Comparison of ENCODE assay signal across 8 cellular contexts in the genomic region with DNA sequence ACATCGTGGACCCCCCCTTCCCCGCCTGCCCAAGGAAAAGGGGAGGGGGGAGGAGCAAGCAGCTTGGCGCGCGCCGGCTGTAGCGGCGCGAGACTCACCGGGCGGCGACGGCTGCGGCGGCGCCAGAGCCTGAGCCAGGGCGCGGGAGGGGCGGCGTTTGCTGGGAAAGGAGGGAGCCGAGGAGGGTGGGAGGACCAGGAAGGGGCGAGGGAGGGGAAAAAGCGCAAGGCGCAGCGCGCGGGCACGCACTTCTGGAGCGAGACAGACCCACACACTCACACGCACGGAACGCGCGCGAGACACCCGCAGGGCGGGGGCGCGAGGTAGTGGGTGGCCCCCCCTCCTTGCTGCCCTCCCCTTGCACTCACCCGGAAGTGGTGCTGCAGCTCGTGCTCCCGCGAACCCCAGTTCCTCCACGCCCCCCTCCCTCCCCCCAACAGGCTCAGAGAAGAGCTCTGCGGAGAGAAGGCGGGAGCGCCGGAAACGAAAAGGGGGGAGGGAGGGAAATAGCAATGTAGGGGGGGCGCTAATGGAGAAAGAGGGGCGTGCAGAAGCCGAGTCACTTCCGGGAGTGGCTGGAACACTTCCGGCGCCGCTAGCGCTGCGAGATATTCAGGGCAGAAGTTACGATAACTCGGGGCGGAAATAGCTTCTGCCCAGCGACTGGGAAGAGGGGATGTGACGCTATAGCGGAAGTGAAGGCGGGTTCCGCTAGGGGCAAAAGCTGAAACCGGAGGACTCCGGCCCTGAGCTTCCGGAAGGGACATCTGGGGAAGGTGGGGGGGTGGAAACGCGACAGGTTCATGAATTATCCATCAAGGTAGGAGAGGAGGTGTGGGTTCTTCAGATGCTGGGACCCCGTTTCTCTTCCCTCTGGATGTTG. TPM values are rescaled to one million over a fixed set of nuclear protein-coding genes. Genes with fewer than 3 reads are reported as not detected.
DNase-seq lines count a peak whose midpoint lies in the region; ATAC-seq, FAIRE-seq and TF ChIP-seq lines count a peak whose summit lies in the region.

A gene (minus strand): TSS at position 376 of the 883 bp plus-strand sequence. CDS start 9,855 bp downstream, outside the sequence.

- H3K4me3 ChIP-seq in AG10803 (ENCODE audit: low read length) = peak within 1 kb of the TSS; percentile 97

- peak; percentile 35 for TF ChIP-seq CTCF in AG10803 (conservative IDR thresholded peaks at IDR 0.05; ENCODE audit: low read length)

- peak; percentile 99 for FAIRE-seq in islet of Langerhans (lab: Jason Lieb, UNC)

- DNase-seq in AG10803 (ENCODE audit: low read depth) = peak; percentile 100
- peak; percentile 96 for DNase-seq in NCI-H460 (ENCODE audit: extremely low read depth, low read depth)
- peak; percentile 86 for DNase-seq in activated CD4-positive, CD25-positive, alpha-beta regulatory T cell treated with anti-CD3 and anti-CD28 coated beads, Interleukin-2, amount 50 U/mL, for 72 hours
- DNase-seq in cerebellar nuclear complex (lab: John Stamatoyannopoulos, UW) = peak; percentile 94 to 99
- peak; percentile 87 for DNase-seq in stimulated activated CD4-positive, alpha-beta T cell treated with anti-CD3 and anti-CD28 coated beads, Interleukin-12 subunit alpha, Interleukin-12 subunit beta, amount 100 ng/mL, for 4 hours

- ATAC-seq in GM19043 (IDR thresholded peaks at IDR 0.05; ENCODE audit: low read depth, unreplicated experiment) (peak; percentile 83), HG03378 (IDR thresholded peaks at IDR 0.05; ENCODE audit: unreplicated experiment) (peak; percentile 80)

RNA-seq across cellular contexts. Expression of the gene that starts here (rescaled TPM):
- 14.7 and 18.9 TPM in 2 replicates for total RNA-seq in NCI-H460 (2014; rRNA removed; shearing (Covaris generic))
- 31.2 and 37.6 TPM in 2 replicates for polyA plus RNA-seq in NCI-H460 (2014; cell fraction: nucleus; rRNA removed)

Comparison
In these comparisons a context has a peak if more than half of its experiments do, and no peak if none do; other contexts are left out.
1. Peak in every context shown above with its lines: DNase-seq, ATAC-seq and H3K4me3 ChIP-seq.